16 cellular contexts compared by ENCODE assay signal in genomic region chr6:151402228-151402627, GRCh38. TPM values are rescaled to one million over a fixed set of nuclear protein-coding genes. Genes with fewer than 3 reads are reported as not detected.
DNase-seq lines count a peak whose midpoint lies in the region; ATAC-seq, FAIRE-seq and TF ChIP-seq lines count a peak whose summit lies in the region.
"Had no signal": no experiment of that assay in that cellular context is flagged by ENCODE, and none has a peak within 500 bp of the region (broad histone marks: within the 10 kb centered on the region; RNA-seq: fewer than 3 reads in every experiment).

No MANE protein-coding gene starts in this region.

- no peaks in the 10 kb centered on the region; the same call in 1 of the 2 replicates for H4K20me1 ChIP-seq in HepG2 (ENCODE audit: insufficient read depth, low read length)

- POLR2A ChIA-PET in activated CD8-positive, alpha-beta T cell treated with anti-CD3 and anti-CD28 coated beads for 36 hours (lab: Charles Lee) = interaction anchor here (1.8 kb wide), 1 partner anchor 12 kb away, joined by 7 read pairs; no protein-coding TSS in a partner anchor
- POLR2A ChIA-PET in HepG2 (lab: Yijun Ruan, JAX) = no interaction called here

- no TSS peak for BruUV-seq in HepG2 (replicated peaks; lab: Mats Ljungman, UMichigan)

- peaks cover 15% of the 10 kb centered on the region for H3K4me1 ChIP-seq in HepG2 (ENCODE audit: insufficient read depth, low read length)

- WGBS in HepG2 (ENCODE audit: low lambda C conversion rate) = 95% methylated on average over 1 of the region's 1 CpG

- TF ChIP-seq EP300 in HepG2 (IDR thresholded peaks at IDR 0.05; ENCODE audit: low read depth in 2 of 2, low read length in 2 of 2) (no peak), HepG2 (CRISPR knock-in tag; IDR thresholded peaks at IDR 0.05; ENCODE audit: borderline replicate concordance) (no peak)

- no peaks in the 10 kb centered on the region for H3K27me3 Mint-ChIP-seq in activated CD8-positive, alpha-beta T cell treated with anti-CD3 and anti-CD28 coated beads for 36 hours

- H3K36me3 Mint-ChIP-seq in activated CD8-positive, alpha-beta T cell treated with anti-CD3 and anti-CD28 coated beads for 36 hours (ENCODE audit: low read depth) = peaks cover 47% of the 10 kb centered on the region

- peaks cover 7 to 20% of the 10 kb centered on the region in 2 experiments for H3K36me3 ChIP-seq in HepG2 (replicated peaks in 1 of 2; ENCODE audit: control insufficient read depth in 1 of 2, insufficient read depth in 2 of 2, low read length in 2 of 2)

- no peaks in the 10 kb centered on the region for H3K9me3 ChIP-seq in HepG2 (ENCODE audit: low read length)
- H3K9me3 ChIP-seq: BLaER1 treated with 17β-estradiol and CSF1 and Interleukin-3, amounts not matched to agents 10 nM and 100 nM; SK-N-SH had no signal

- no peak overlapping the region for H3K4me2 ChIP-seq in HepG2 (ENCODE audit: low read depth, low read length)
- H3K4me2 ChIP-seq: BLaER1 treated with 17β-estradiol and CSF1 and Interleukin-3, amounts not matched to agents 10 nM and 100 nM; SK-N-SH had no signal

- peaks cover 51% of the 10 kb centered on the region for H3K4me1 Mint-ChIP-seq in activated CD8-positive, alpha-beta T cell treated with anti-CD3 and anti-CD28 coated beads for 36 hours (ENCODE audit: low read depth)

- H3K27ac Mint-ChIP-seq in activated CD8-positive, alpha-beta T cell treated with anti-CD3 and anti-CD28 coated beads for 36 hours = peak overlapping the region; percentile 64

- H3K27ac ChIP-seq in 22Rv1 (peak overlapping the region; percentile 11), HepG2 (ENCODE audit: extremely low read length, insufficient read depth, low read length) (peak overlapping the region; percentile 1)
- H3K27ac ChIP-seq: HL-60 had no signal

- TF ChIP-seq CTCF in 22Rv1 (IDR thresholded peaks at IDR 0.05) = no peak
- TF ChIP-seq CTCF in activated CD8-positive, alpha-beta T cell treated with anti-CD3 and anti-CD28 coated beads for 36 hours (IDR thresholded peaks at IDR 0.05) = no peak
- no peak for TF ChIP-seq CTCF in HepG2 (CRISPR knock-in tag; IDR thresholded peaks at IDR 0.05)

- no peak for TF ChIP-seq RAD21 in HepG2 (CRISPR knock-in tag; IDR thresholded peaks at IDR 0.05)

- intact Hi-C loops in activated CD8-positive, alpha-beta T cell treated with anti-CD3 and anti-CD28 coated beads for 36 hours (cut with micrococcal nuclease) = no loop called here
- intact Hi-C loops in HepG2 (cut with micrococcal nuclease; ENCODE audit: unreplicated experiment) = no loop called here

- TF ChIP-seq POLR2A in HepG2 (IDR thresholded peaks at IDR 0.05; ENCODE audit: insufficient read depth in 1 of 2, low read depth in 2 of 2, low read length in 2 of 2) = no peak

- no peak overlapping the region for H3K4me3 Mint-ChIP-seq in activated CD8-positive, alpha-beta T cell treated with anti-CD3 and anti-CD28 coated beads for 36 hours

- ATAC-seq in activated CD8-positive, alpha-beta T cell treated with anti-CD3 and anti-CD28 coated beads for 36 hours = no peak
- no peak for ATAC-seq in HepG2
- ATAC-seq: PC-3 had no signal

- DNase-seq in ACHN = peak; percentile 39
- DNase-seq in activated CD8-positive, alpha-beta T cell treated with anti-CD3 and anti-CD28 coated beads for 36 hours = no peak
- no peak for DNase-seq in HepG2 (ENCODE audit: low spot score)
- DNase-seq in middle frontal gyrus (ENCODE audit: extremely low spot score, low spot score) = no peak
- no peak for DNase-seq in stimulated activated CD4-positive, alpha-beta T cell treated with anti-CD3 and anti-CD28 coated beads, Interleukin-12 subunit alpha, Interleukin-12 subunit beta, amount 100 ng/mL, for 4 hours
- no peak for DNase-seq in EL
- no peak for DNase-seq in NCI-H524 treated with DMSO at 0.1 percent for 48 hours (lab: John Stamatoyannopoulos, UW)
- DNase-seq: COR-L47, KG1, NCI-H1105, NCI-H1694 treated with DMSO at 0.1 percent for 48 hours, PC-3, SK-N-SH had no signal

- no peak for FAIRE-seq in HepG2 (lab: Jason Lieb, UNC)

- H3K79me2 ChIP-seq in HepG2 (ENCODE audit: insufficient read depth, low read length) = peaks cover 54% of the 10 kb centered on the region

- CTCF ChIA-PET in activated CD8-positive, alpha-beta T cell treated with anti-CD3 and anti-CD28 coated beads for 36 hours (lab: Charles Lee) = no interaction called here
- CTCF ChIA-PET in HepG2 (lab: Yijun Ruan, JAX; ENCODE audit: low intra/inter-chr PET ratio, low total read pairs) = no interaction called here

- no peak overlapping the region for H3K9ac ChIP-seq in HepG2 (ENCODE audit: insufficient read depth, low read depth, low read length)
- H3K9ac ChIP-seq: BLaER1 treated with 17β-estradiol and CSF1 and Interleukin-3, amounts not matched to agents 10 nM and 100 nM; SK-N-SH had no signal

- no peak overlapping the region for H3K4me3 ChIP-seq in HepG2 (replicated peaks in 1 of 3; ENCODE audit: insufficient read depth in 1 of 3, low read depth in 2 of 3, low read length in 3 of 3)
- H3K4me3 ChIP-seq: BLaER1 treated with 17β-estradiol and CSF1 and Interleukin-3, amounts not matched to agents 10 nM and 100 nM had no signal

- H3K9me3 Mint-ChIP-seq in activated CD8-positive, alpha-beta T cell treated with anti-CD3 and anti-CD28 coated beads for 36 hours = no peaks in the 10 kb centered on the region

- in situ Hi-C loops in ACHN (cut with HindIII; ENCODE audit: low pct_ligation_motif_present, low pct_unique_long_range_greater_than_20kb, low sequenced_read_pairs) (no loop called here), HepG2 (cut with HindIII; ENCODE audit: extremely low pct_ligation_motif_present, low pct_unique_long_range_greater_than_20kb) (no loop called here)

- no peaks in the 10 kb centered on the region for H3K27me3 ChIP-seq in HepG2 (ENCODE audit: control insufficient read depth in 1 of 2, insufficient read depth in 2 of 2, low read length in 2 of 2)
- H3K27me3 ChIP-seq: BLaER1 treated with 17β-estradiol and CSF1 and Interleukin-3, amounts not matched to agents 10 nM and 100 nM had no signal

- H2AFZ ChIP-seq in HepG2 (ENCODE audit: low read length) = no peak overlapping the region

TF ChIP-seq in HepG2, 621 proteins besides CTCF, POLR2A, EP300 and RAD21 (continues in another document):
- no peak for TF ChIP-seq ZMAT3 (CRISPR knock-in tag; conservative IDR thresholded peaks at IDR 0.05)
- TF ChIP-seq ZNF670 (CRISPR knock-in tag; IDR thresholded peaks at IDR 0.05; ENCODE audit: borderline replicate concordance) = no peak
- TF ChIP-seq POLR2G (IDR thresholded peaks at IDR 0.05; ENCODE audit: low read depth, low read length) = 0 out of 2 replicates have a peak, but pooled peaks have one; percentile 13
- TF ChIP-seq MYNN (CRISPR knock-in tag; IDR thresholded peaks at IDR 0.05; ENCODE audit: low read depth) = no peak

RNA-seq across cellular contexts. Expression of gene ZBTB2, which starts 10.9 kb away (rescaled TPM):
- 10 to 100 TPM; 16.5 to 16.7 TPM for total RNA-seq in activated CD8-positive, alpha-beta T cell treated with anti-CD3 and anti-CD28 coated beads for 36 hours
- total RNA-seq in HepG2 (2016; rRNA removed; fragmentation: Illumina TruSeq; extraction: Trizol) = 22.8 and 31.7 TPM in 2 replicates
- 5.4 and 6.1 TPM in 2 replicates for total RNA-seq in HepG2 (2016; cell fraction: cytosol; rRNA removed; fragmentation: Illumina TruSeq; extraction: Trizol; ENCODE audit: low read depth)
- total RNA-seq in HepG2 (2016; cell fraction: insoluble cytoplasmic fraction; rRNA removed; fragmentation: Illumina TruSeq; extraction: Trizol) = 21.6 and 29.6 TPM in 2 replicates
- total RNA-seq in HepG2 (2016; cell fraction: membrane; rRNA removed; fragmentation: Illumina TruSeq; extraction: Trizol) = 27.6 and 30.8 TPM in 2 replicates
- total RNA-seq in HepG2 (2016; cell fraction: nucleus; rRNA removed; fragmentation: Illumina TruSeq; extraction: Trizol) = 14.1 and 16.0 TPM in 2 replicates
- 14.6 and 15.4 TPM in 2 replicates for polyA plus RNA-seq in HepG2 (2011; rRNA removed)
- polyA plus RNA-seq in HepG2 (2011; cell fraction: cytosol; rRNA removed) = 11.6 and 14.4 TPM in 2 replicates
- 6.0 TPM in 2 replicates for polyA plus RNA-seq in HepG2 (2011; cell fraction: nucleus; rRNA removed)
- 11.5 and 17.2 TPM in 2 replicates for polyA plus RNA-seq in HepG2 (2012)
- 7.3 and 8.3 TPM in 2 replicates for polyA plus RNA-seq in HepG2 (2016; cell fraction: cytosol; fragmentation: Illumina TruSeq; extraction: Trizol; ENCODE audit: low read depth)
- polyA plus RNA-seq in HepG2 (2016; cell fraction: insoluble cytoplasmic fraction; fragmentation: Illumina TruSeq; extraction: Trizol; ENCODE audit: low read depth) = 41.7 and 43.1 TPM in 2 replicates
- polyA plus RNA-seq in HepG2 (2016; cell fraction: membrane; fragmentation: Illumina TruSeq; extraction: Trizol; ENCODE audit: low read depth) = 28.7 and 33.3 TPM in 2 replicates
- 22.9 and 24.0 TPM in 2 replicates for polyA plus RNA-seq in HepG2 (2016; cell fraction: nucleus; fragmentation: Illumina TruSeq; extraction: Trizol; ENCODE audit: insufficient read depth, low read depth)
- 23.7 and 29.2 TPM in 2 replicates for polyA minus RNA-seq in HepG2 (2011; rRNA and poly(A)+ RNA removed; ENCODE audit: low replicate concordance)
- 9.8 and 10.0 TPM in 2 replicates for polyA minus RNA-seq in HepG2 (2011; cell fraction: cytosol; rRNA and poly(A)+ RNA removed)
- 6.3 and 6.7 TPM in 2 replicates for polyA minus RNA-seq in HepG2 (2011; cell fraction: nucleus; rRNA and poly(A)+ RNA removed)

RNA-seq across cellular contexts. Expression of gene RMND1, which starts 49.7 kb away (rescaled TPM):
- 10 to 100 TPM; 19.0 to 19.7 TPM for total RNA-seq in activated CD8-positive, alpha-beta T cell treated with anti-CD3 and anti-CD28 coated beads for 36 hours
- 72.5 and 75.6 TPM in 2 replicates for total RNA-seq in HepG2 (2016; rRNA removed; fragmentation: Illumina TruSeq; extraction: Trizol)
- 55.6 and 56.1 TPM in 2 replicates for total RNA-seq in HepG2 (2016; cell fraction: cytosol; rRNA removed; fragmentation: Illumina TruSeq; extraction: Trizol; ENCODE audit: low read depth)
- 72.3 and 75.6 TPM in 2 replicates for total RNA-seq in HepG2 (2016; cell fraction: insoluble cytoplasmic fraction; rRNA removed; fragmentation: Illumina TruSeq; extraction: Trizol)
- 63.4 and 63.9 TPM in 2 replicates for total RNA-seq in HepG2 (2016; cell fraction: membrane; rRNA removed; fragmentation: Illumina TruSeq; extraction: Trizol)
- total RNA-seq in HepG2 (2016; cell fraction: nucleus; rRNA removed; fragmentation: Illumina TruSeq; extraction: Trizol) = 84.2 and 88.8 TPM in 2 replicates
- 30.0 and 34.0 TPM in 2 replicates for polyA plus RNA-seq in HepG2 (2011; rRNA removed)
- 21.3 and 29.7 TPM in 2 replicates for polyA plus RNA-seq in HepG2 (2011; cell fraction: cytosol; rRNA removed)
- 11.0 and 14.0 TPM in 2 replicates for polyA plus RNA-seq in HepG2 (2011; cell fraction: nucleus; rRNA removed)
- polyA plus RNA-seq in HepG2 (2012) = 42.6 and 62.0 TPM in 2 replicates
- polyA plus RNA-seq in HepG2 (2016; cell fraction: cytosol; fragmentation: Illumina TruSeq; extraction: Trizol; ENCODE audit: low read depth) = 24.8 and 29.4 TPM in 2 replicates
- polyA plus RNA-seq in HepG2 (2016; cell fraction: insoluble cytoplasmic fraction; fragmentation: Illumina TruSeq; extraction: Trizol; ENCODE audit: low read depth) = 57.9 and 64.0 TPM in 2 replicates
- 37.1 and 37.2 TPM in 2 replicates for polyA plus RNA-seq in HepG2 (2016; cell fraction: membrane; fragmentation: Illumina TruSeq; extraction: Trizol; ENCODE audit: low read depth)
- polyA plus RNA-seq in HepG2 (2016; cell fraction: nucleus; fragmentation: Illumina TruSeq; extraction: Trizol; ENCODE audit: insufficient read depth, low read depth) = 51.6 and 58.3 TPM in 2 replicates
- polyA minus RNA-seq in HepG2 (2011; rRNA and poly(A)+ RNA removed; ENCODE audit: low replicate concordance) = 8.9 and 29.4 TPM in 2 replicates
- polyA minus RNA-seq in HepG2 (2011; cell fraction: cytosol; rRNA and poly(A)+ RNA removed) = 24.4 and 29.4 TPM in 2 replicates
- polyA minus RNA-seq in HepG2 (2011; cell fraction: nucleus; rRNA and poly(A)+ RNA removed) = 119 and 153 TPM in 2 replicates
